15 cellular contexts compared by ENCODE assay signal in genomic region chr4:133095591-133095990, GRCh38. TPM values are rescaled to one million over a fixed set of nuclear protein-coding genes. Genes with fewer than 3 reads are reported as not detected.
"Had no signal": no experiment of that assay in that cellular context is flagged by ENCODE, and none has a peak within 500 bp of the region (broad histone marks: within the 10 kb centered on the region; RNA-seq: fewer than 3 reads in every experiment).

No MANE protein-coding gene starts in this region.

- DNase-seq: activated CD4-positive, alpha-beta T cell treated with anti-CD3 and anti-CD28 coated beads for 1 hour; activated CD4-positive, alpha-beta T cell treated with anti-CD3 and anti-CD28 coated beads, Interleukin-2, amount 50 U/mL, for 48 hours; activated CD8-positive, alpha-beta memory T cell treated with anti-CD3 and anti-CD28 coated beads, Interleukin-2, amount 10 ng/mL, durations not matched to agents 7 days and 5 days; activated effector memory CD4-positive, alpha-beta T cell treated with anti-CD3 and anti-CD28 coated beads, Interleukin-2, amount 50 U/mL, for 16 hours; activated T-cell treated with anti-CD3 and anti-CD28 coated beads, Interleukin-2, amount 50 U/mL, for 24 hours; anterior cingulate cortex; gastrocnemius medialis; posterior cingulate gyrus; small intestine had no signal

- H3K27ac ChIP-seq: esophagus muscularis mucosa, gastrocnemius medialis, right atrium auricular region, tibial nerve had no signal

- ATAC-seq: activated CD8-positive, alpha-beta memory T cell treated with anti-CD3 and anti-CD28 coated beads, Interleukin-2, amount 10 ng/mL, durations not matched to agents 7 days and 5 days; gastrocnemius medialis had no signal

- H3K27ac Mint-ChIP-seq: activated CD8-positive, alpha-beta memory T cell treated with anti-CD3 and anti-CD28 coated beads, Interleukin-2, amount 10 ng/mL, durations not matched to agents 7 days and 5 days; activated naive CD8-positive, alpha-beta T cell; activated T-cell treated with anti-CD3 and anti-CD28 coated beads, Interleukin-2, amount 50 U/mL, for 24 hours; T-helper 2 cell treated with Interferon-gamma antibody and Interleukin-4, amounts not matched to agents 5 μg/mL and 100 μg/mL, for 36 hours had no signal

- H3K36me3 Mint-ChIP-seq: activated CD8-positive, alpha-beta memory T cell treated with anti-CD3 and anti-CD28 coated beads, Interleukin-2, amount 10 ng/mL, durations not matched to agents 7 days and 5 days; activated naive CD8-positive, alpha-beta T cell had no signal

- H3K27me3 Mint-ChIP-seq: activated CD8-positive, alpha-beta memory T cell treated with anti-CD3 and anti-CD28 coated beads, Interleukin-2, amount 10 ng/mL, durations not matched to agents 7 days and 5 days; activated naive CD8-positive, alpha-beta T cell; activated T-cell treated with anti-CD3 and anti-CD28 coated beads, Interleukin-2, amount 50 U/mL, for 24 hours had no signal

- H3K9me3 Mint-ChIP-seq: T-helper 2 cell treated with Interferon-gamma antibody and Interleukin-4, amounts not matched to agents 5 μg/mL and 100 μg/mL, for 36 hours had no signal

- H3K36me3 ChIP-seq: esophagus muscularis mucosa, gastrocnemius medialis, right atrium auricular region, tibial nerve had no signal

- H3K4me3 ChIP-seq: esophagus muscularis mucosa, gastrocnemius medialis, right atrium auricular region, tibial nerve had no signal

- H3K4me1 Mint-ChIP-seq: activated CD8-positive, alpha-beta memory T cell treated with anti-CD3 and anti-CD28 coated beads, Interleukin-2, amount 10 ng/mL, durations not matched to agents 7 days and 5 days had no signal

- H3K27me3 ChIP-seq: esophagus muscularis mucosa, gastrocnemius medialis, right atrium auricular region, tibial nerve had no signal

- H3K9me3 ChIP-seq: esophagus muscularis mucosa, gastrocnemius medialis, right atrium auricular region, tibial nerve had no signal

- H3K4me3 Mint-ChIP-seq: activated CD8-positive, alpha-beta memory T cell treated with anti-CD3 and anti-CD28 coated beads, Interleukin-2, amount 10 ng/mL, durations not matched to agents 7 days and 5 days; activated naive CD8-positive, alpha-beta T cell; activated T-cell treated with anti-CD3 and anti-CD28 coated beads, Interleukin-2, amount 50 U/mL, for 24 hours; neural crest cell; T-helper 2 cell treated with Interferon-gamma antibody and Interleukin-4, amounts not matched to agents 5 μg/mL and 100 μg/mL, for 36 hours had no signal

- H3K4me1 ChIP-seq: esophagus muscularis mucosa, gastrocnemius medialis, right atrium auricular region, tibial nerve had no signal

RNA-seq across cellular contexts. Expression of gene PCDH10, which starts 53.5 kb away (rescaled TPM):
- total RNA-seq: activated CD8-positive, alpha-beta memory T cell treated with anti-CD3 and anti-CD28 coated beads, Interleukin-2, amount 10 ng/mL, durations not matched to agents 7 days and 5 days had no signal
